Comparison of ENCODE assay signal across 9 cellular contexts in the genomic region with DNA sequence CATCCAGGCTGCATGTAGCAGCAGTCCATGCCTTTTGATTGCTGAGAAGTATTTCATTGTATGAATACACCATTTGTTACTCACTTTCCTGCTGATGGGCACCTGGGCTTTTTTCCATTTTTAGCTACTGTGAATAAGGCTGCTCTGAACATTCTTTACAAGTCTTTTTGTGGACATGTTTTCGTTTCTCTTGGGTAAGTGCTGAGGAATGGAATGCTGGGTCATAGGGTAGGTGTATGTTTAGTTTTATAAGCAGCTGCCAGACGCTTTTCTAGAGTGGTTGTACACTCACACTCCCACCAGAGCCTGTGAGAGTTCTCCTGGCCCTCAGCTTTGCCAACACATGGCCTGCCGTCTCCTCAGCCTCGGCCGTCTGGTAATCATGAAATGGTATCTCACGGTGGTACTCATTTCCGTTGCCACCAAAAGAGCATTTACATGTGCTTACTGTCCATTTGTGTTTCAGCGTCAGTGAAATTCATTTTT. TPM values are rescaled to one million over a fixed set of nuclear protein-coding genes. Genes with fewer than 3 reads are reported as not detected.
A peak's percentile ranks its signal among the peaks of the same experiment; 100 is the strongest.
DNase-seq lines count a peak whose midpoint lies in the region; TF ChIP-seq lines count a peak whose summit lies in the region.
"Had no signal": no experiment of that assay in that cellular context is flagged by ENCODE, and none has a peak within 500 bp of the region (broad histone marks: within the 10 kb centered on the region; RNA-seq: fewer than 3 reads in every experiment).

No MANE protein-coding gene starts in this region.

- H2BK5ac ChIP-seq in neuronal stem cell (ENCODE audit: low read length) = no peak overlapping the region

- H3K27me3 ChIP-seq in A673 (replicated peaks; ENCODE audit: insufficient read depth, low read depth, low read length, poor library complexity) = no peaks in the 10 kb centered on the region
- no peaks in the 10 kb centered on the region for H3K27me3 ChIP-seq in muscle layer of duodenum (ENCODE audit: low read depth, low read length)
- H3K27me3 ChIP-seq in neuronal stem cell (ENCODE audit: control insufficient read depth in 3 of 3, insufficient read depth in 3 of 3, low read depth in 1 of 3, low read length in 3 of 3) = no peaks in the 10 kb centered on the region

- no peak overlapping the region for H3K18ac ChIP-seq in neuronal stem cell (ENCODE audit: low read length)

- H3K4me3 ChIP-seq in A673 (ENCODE audit: low read depth, low read length, poor library complexity, severe bottlenecking) (no peak overlapping the region), SK-N-MC (no peak overlapping the region), fibroblast of mammary gland (ENCODE audit: control insufficient read depth, low read depth, low read length) (no peak overlapping the region), muscle layer of duodenum (ENCODE audit: low read depth in 1 of 2, low read length in 2 of 2) (no peak overlapping the region), neuronal stem cell (ENCODE audit: low read length in 2 of 2) (no peak overlapping the region)

- no peak for DNase-seq in A673 (ENCODE audit: low spot score)
- no peak for DNase-seq in SK-N-MC (ENCODE audit: low read depth, low spot score)
- DNase-seq in fibroblast of mammary gland (ENCODE audit: low read depth) = peak; percentile 93
- DNase-seq in NCI-H69 (lab: John Stamatoyannopoulos, UW) = no peak
- no peak for DNase-seq in UCSD-AML1 (lab: John Stamatoyannopoulos, UW; ENCODE audit: unreplicated experiment)
- no peak for DNase-seq in activated T-cell treated with anti-CD3 and anti-CD28 coated beads for 4 hours
- no peak for DNase-seq in neuronal stem cell (ENCODE audit: low spot score)
- DNase-seq: NCI-H187 had no signal

- peaks cover 6% of the 10 kb centered on the region for H3K79me1 ChIP-seq in neuronal stem cell (ENCODE audit: low read depth, low read length)

- no peak overlapping the region for H4K8ac ChIP-seq in neuronal stem cell (ENCODE audit: low read depth, low read length)

- no peak overlapping the region for H3K23ac ChIP-seq in neuronal stem cell (ENCODE audit: low read depth, low read length, poor library complexity)

- H2AFZ ChIP-seq in neuronal stem cell (ENCODE audit: low read length) = no peak overlapping the region

- H3K4ac ChIP-seq in neuronal stem cell (ENCODE audit: low read length) = no peak overlapping the region

- H3K36me3 ChIP-seq in A673 (ENCODE audit: insufficient read depth, low read length, poor library complexity, severe bottlenecking) (peaks cover 77% of the 10 kb centered on the region), SK-N-MC (ENCODE audit: insufficient read depth, low read length) (peaks cover 76% of the 10 kb centered on the region), muscle layer of duodenum (ENCODE audit: control insufficient read depth in 1 of 2, insufficient read depth in 2 of 2, low read length in 2 of 2) (peaks cover 0 to 8% of the 10 kb centered on the region in 2 donors), neuronal stem cell (replicated peaks in 1 of 2; ENCODE audit: control insufficient read depth in 2 of 2, insufficient read depth in 2 of 2, low read length in 2 of 2) (peaks cover 15 to 68% of the 10 kb centered on the region in 2 donors)

- H2BK120ac ChIP-seq in neuronal stem cell (ENCODE audit: low read depth, low read length) = no peak overlapping the region

- H2BK12ac ChIP-seq in neuronal stem cell (ENCODE audit: low read length) = no peak overlapping the region

- BruUV-seq in A673 (replicated peaks; lab: Mats Ljungman, UMichigan) = no TSS peak

- no peak overlapping the region for H4K91ac ChIP-seq in neuronal stem cell (ENCODE audit: low read depth, low read length, poor library complexity)

- H3K9me3 ChIP-seq in A673 (ENCODE audit: low read depth, low read length, poor library complexity, severe bottlenecking) (no peaks in the 10 kb centered on the region), SK-N-MC (ENCODE audit: low read depth, low read length) (no peaks in the 10 kb centered on the region), muscle layer of duodenum (ENCODE audit: control insufficient read depth in 1 of 2, low read length in 2 of 2) (no peaks in the 10 kb centered on the region), neuronal stem cell (replicated peaks in 1 of 2; ENCODE audit: control insufficient read depth in 2 of 2, insufficient read depth in 1 of 2, low read depth in 1 of 2, low read length in 2 of 2) (peaks cover 0 to 2% of the 10 kb centered on the region in 2 donors)

- CTCF ChIA-PET in A673 (lab: Charles Lee) = interaction anchor here (1.7 kb wide), 1 partner anchor 13 kb away, joined by 3 read pairs; no protein-coding TSS in a partner anchor

- no peak for TF ChIP-seq CTCF in A673 (conservative IDR thresholded peaks at IDR 0.05; ENCODE audit: low read depth, low read length)
- no peak for TF ChIP-seq CTCF in fibroblast of mammary gland (conservative IDR thresholded peaks at IDR 0.05; ENCODE audit: control insufficient read depth, insufficient read depth, low read depth, low read length)

- H3K14ac ChIP-seq in neuronal stem cell (ENCODE audit: low read length) = no peak overlapping the region

- H3K9ac ChIP-seq in SK-N-MC (ENCODE audit: insufficient read length) = no peak overlapping the region
- H3K9ac ChIP-seq in neuronal stem cell (ENCODE audit: low read depth, low read length, poor library complexity) = no peak overlapping the region

- peaks cover 56% of the 10 kb centered on the region for H3K4me1 ChIP-seq in A673 (ENCODE audit: insufficient read depth, low read length, poor library complexity, severe bottlenecking)
- H3K4me1 ChIP-seq in muscle layer of duodenum (ENCODE audit: control insufficient read depth in 1 of 2, insufficient read depth in 2 of 2, low read length in 2 of 2) = peaks cover 5 to 72% of the 10 kb centered on the region in 2 donors
- H3K4me1 ChIP-seq in neuronal stem cell (ENCODE audit: control insufficient read depth in 2 of 2, insufficient read depth in 1 of 2, low read depth in 1 of 2, low read length in 2 of 2) = peaks cover 11 to 30% of the 10 kb centered on the region in 2 donors

- POLR2A ChIA-PET in A673 (lab: Charles Lee; ENCODE audit: low non-redundant PET) = no interaction called here

- WGBS in neuronal stem cell (ENCODE audit: extremely low coverage in 2 of 2, insufficient read length in 2 of 2, insufficient replicate concordance in 1 of 2), 2 donors = no CpG with 5 or more reads among the region's 8 CpGs

- H3K4me2 ChIP-seq in neuronal stem cell (ENCODE audit: insufficient read depth, low read length, poor library complexity, severe bottlenecking) = no peak overlapping the region

- peak overlapping the region; percentile 22 for H3K27ac ChIP-seq in A673 (ENCODE audit: low read depth, low read length, poor library complexity, severe bottlenecking)
- H3K27ac ChIP-seq in SK-N-MC = peak overlapping the region; percentile 73; the same call in 1 of the 2 replicates
- H3K27ac ChIP-seq in muscle layer of duodenum (ENCODE audit: low read length) = peak overlapping the region; percentile 28
- H3K27ac ChIP-seq in neuronal stem cell (replicated peaks; ENCODE audit: low read length) = no peak overlapping the region

- no peak overlapping the region for H2BK15ac ChIP-seq in neuronal stem cell (ENCODE audit: low read length)

- intact Hi-C loops in A673 (cut with micrococcal nuclease; ENCODE audit: unreplicated experiment) = no loop called here

- no peak overlapping the region for H2AK5ac ChIP-seq in neuronal stem cell (ENCODE audit: low read depth, low read length)

RNA-seq across cellular contexts. Expression of a gene that starts 22.7 kb away (rescaled TPM):
- 114 and 115 TPM in 2 replicates for total RNA-seq in A673 (2021)
- 17.0 TPM for polyA plus RNA-seq in neuronal stem cell (2013, experiment 1 of 2)
- polyA plus RNA-seq in neuronal stem cell (2013, experiment 2 of 2) = 16.6 TPM

RNA-seq across cellular contexts. Expression of a gene that starts 41.8 kb away (rescaled TPM):
- 5.0 and 7.4 TPM in 2 replicates for total RNA-seq in A673 (2021)
- 0.06 TPM for polyA plus RNA-seq in neuronal stem cell (2013, experiment 1 of 2)
- 0.12 TPM for polyA plus RNA-seq in neuronal stem cell (2013, experiment 2 of 2)
